ENCODE assay signal across 31 cellular contexts in the genomic region with DNA sequence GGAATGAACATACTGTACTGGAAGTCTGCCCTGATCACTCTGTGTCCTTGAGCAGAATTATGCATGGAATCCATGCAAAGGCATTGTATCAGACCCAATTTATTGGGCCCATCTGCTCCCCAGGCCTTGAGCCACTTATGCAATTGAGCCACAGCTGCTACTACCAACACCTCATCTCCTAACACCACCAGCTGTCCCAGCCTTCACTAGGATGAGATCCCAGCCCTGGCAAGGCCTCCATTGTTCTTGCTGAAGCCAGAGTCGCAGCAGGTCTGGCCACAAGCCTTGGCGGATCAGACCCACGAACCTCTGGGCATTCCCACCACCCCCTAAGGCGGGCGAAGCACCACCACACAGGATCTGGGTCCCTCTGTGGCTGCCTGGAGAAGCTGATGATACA. TPM values are rescaled to one million over a fixed set of nuclear protein-coding genes. Genes with fewer than 3 reads are reported as not detected.
DNase-seq lines count a peak whose midpoint lies in the region; ATAC-seq and TF ChIP-seq lines count a peak whose summit lies in the region.
"Had no signal": no experiment of that assay in that cellular context is flagged by ENCODE, and none has a peak within 500 bp of the region (broad histone marks: within the 10 kb centered on the region; RNA-seq: fewer than 3 reads in every experiment).

No MANE protein-coding gene starts in this region.

- H3K36me3 Mint-ChIP-seq in GM23338 (ENCODE audit: low read depth): no peaks in the 10 kb centered on the region
- H3K36me3 Mint-ChIP-seq in glutamatergic neuron (ENCODE audit: unreplicated experiment): no peaks in the 10 kb centered on the region
- H3K36me3 Mint-ChIP-seq: activated naive CD4-positive, alpha-beta T cell treated with anti-CD3 and anti-CD28 coated beads, Interleukin-2, amount 50 U/mL, for 24 hours; naive B cell; stimulated activated effector memory CD8-positive, alpha-beta T cell treated with anti-CD3 and anti-CD28 coated beads, Interleukin-12 subunit alpha, Interleukin-12 subunit beta, amount 100 ng/mL, for 72 hours; type B pancreatic cell had no signal

- no peak overlapping the region for H3K27ac Mint-ChIP-seq in GM23338
- no peak overlapping the region for H3K27ac Mint-ChIP-seq in glutamatergic neuron (ENCODE audit: unreplicated experiment)
- H3K27ac Mint-ChIP-seq: activated B cell treated with CpG ODN at 0.5 μM for 24 hours; activated naive CD4-positive, alpha-beta T cell treated with anti-CD3 and anti-CD28 coated beads, Interleukin-2, amount 50 U/mL, for 24 hours; activated T-cell treated with anti-CD3 and anti-CD28 coated beads, Interleukin-2, amount 50 U/mL, for 72 hours; naive B cell; stimulated activated effector memory CD8-positive, alpha-beta T cell treated with anti-CD3 and anti-CD28 coated beads, Interleukin-12 subunit alpha, Interleukin-12 subunit beta, amount 100 ng/mL, for 72 hours; type B pancreatic cell had no signal

- no peak overlapping the region for H3K4me2 ChIP-seq in GM23338
- H3K4me2 ChIP-seq: hepatocyte had no signal

- H3K4me3 Mint-ChIP-seq in GM23338 (no peak overlapping the region), glutamatergic neuron (ENCODE audit: unreplicated experiment) (no peak overlapping the region)
- H3K4me3 Mint-ChIP-seq: activated B cell treated with CpG ODN at 0.5 μM for 24 hours; activated naive CD4-positive, alpha-beta T cell treated with anti-CD3 and anti-CD28 coated beads, Interleukin-2, amount 50 U/mL, for 24 hours; activated T-cell treated with anti-CD3 and anti-CD28 coated beads, Interleukin-2, amount 50 U/mL, for 72 hours; naive B cell; stimulated activated effector memory CD8-positive, alpha-beta T cell treated with anti-CD3 and anti-CD28 coated beads, Interleukin-12 subunit alpha, Interleukin-12 subunit beta, amount 100 ng/mL, for 72 hours; type B pancreatic cell had no signal

- H3K9me2 ChIP-seq in GM23338 (ENCODE audit: insufficient read depth): no peaks in the 10 kb centered on the region

- no peaks in the 10 kb centered on the region for H3F3A ChIP-seq in GM23338 (replicated peaks; ENCODE audit: low read depth)

- no peaks in the 10 kb centered on the region for H3K36me3 ChIP-seq in GM23338 (ENCODE audit: insufficient read depth)

- H3K27me3 Mint-ChIP-seq in GM23338 (ENCODE audit: insufficient read depth, low read depth, poor library complexity) (peaks cover 4% of the 10 kb centered on the region), glutamatergic neuron (ENCODE audit: unreplicated experiment) (no peaks in the 10 kb centered on the region)
- H3K27me3 Mint-ChIP-seq: activated naive CD4-positive, alpha-beta T cell treated with anti-CD3 and anti-CD28 coated beads, Interleukin-2, amount 50 U/mL, for 24 hours had no signal

- H3K4me3 ChIP-seq in GM23338: no peak overlapping the region
- H3K4me3 ChIP-seq: hepatocyte had no signal

- no peak overlapping the region for H3K27ac ChIP-seq in GM23338 (ENCODE audit: low read depth)
- H3K27ac ChIP-seq: hepatocyte had no signal

- H3K9me3 Mint-ChIP-seq in GM23338: no peaks in the 10 kb centered on the region
- H3K9me3 Mint-ChIP-seq in glutamatergic neuron (ENCODE audit: unreplicated experiment): no peaks in the 10 kb centered on the region
- H3K9me3 Mint-ChIP-seq: activated naive CD4-positive, alpha-beta T cell treated with anti-CD3 and anti-CD28 coated beads, Interleukin-2, amount 50 U/mL, for 24 hours; activated T-cell treated with anti-CD3 and anti-CD28 coated beads, Interleukin-2, amount 50 U/mL, for 72 hours; stimulated activated effector memory CD8-positive, alpha-beta T cell treated with anti-CD3 and anti-CD28 coated beads, Interleukin-12 subunit alpha, Interleukin-12 subunit beta, amount 100 ng/mL, for 72 hours; type B pancreatic cell had no signal

- H4K20me1 ChIP-seq in GM23338 (replicated peaks; ENCODE audit: insufficient read depth): no peaks in the 10 kb centered on the region

- H3K27me3 ChIP-seq in GM23338 (ENCODE audit: insufficient read depth): no peaks in the 10 kb centered on the region
- H3K27me3 ChIP-seq: hepatocyte had no signal

- peaks cover 23% of the 10 kb centered on the region for H3K4me1 ChIP-seq in GM23338 (ENCODE audit: insufficient read depth)

- peak overlapping the region; percentile 39; the same call in 1 of the 2 replicates for H2AFZ ChIP-seq in GM23338
- H2AFZ ChIP-seq: hepatocyte had no signal

- DNase-seq in GM23338 (ENCODE audit: low spot score): no peak
- DNase-seq in NCI-H82 (lab: John Stamatoyannopoulos, UW): peak; percentile 94
- peak; percentile 17 for DNase-seq in glutamatergic neuron
- DNase-seq in retina: peak; percentile 29
- no peak for DNase-seq in activated naive CD4-positive, alpha-beta T cell treated with Interleukin-2 at 50 U/mL for 16 hours
- DNase-seq in activated effector memory CD4-positive, alpha-beta T cell treated with Interleukin-2 at 50 U/mL for 16 hours: no peak
- DNase-seq: ACHN; activated B cell treated with CpG ODN at 0.5 μM for 24 hours; activated CD4-positive, alpha-beta T cell treated with anti-CD3 and anti-CD28 coated beads, Interleukin-2, amount 50 U/mL, for 4 hours; activated T-cell treated with anti-CD3 and anti-CD28 coated beads, Interleukin-2, amount 50 U/mL, for 72 hours; cortex of kidney; DMS53; foreskin melanocyte; mesendoderm; naive B cell; NCI-H1092 treated with DMSO at 0.1 percent for 48 hours; NCI-H2029; NCI-H345; occipital lobe; PC-3; stimulated activated CD4-positive, alpha-beta T cell treated with anti-CD3 and anti-CD28 coated beads, Interleukin-4, amount 100 ng/mL, for 1 hour; T-helper 9 cell had no signal

- H3K4me1 Mint-ChIP-seq in GM23338 (peaks cover 30% of the 10 kb centered on the region), glutamatergic neuron (ENCODE audit: low read depth, unreplicated experiment) (peaks cover 8% of the 10 kb centered on the region)
- H3K4me1 Mint-ChIP-seq: activated B cell treated with CpG ODN at 0.5 μM for 24 hours; activated naive CD4-positive, alpha-beta T cell treated with anti-CD3 and anti-CD28 coated beads, Interleukin-2, amount 50 U/mL, for 24 hours; naive B cell; stimulated activated effector memory CD8-positive, alpha-beta T cell treated with anti-CD3 and anti-CD28 coated beads, Interleukin-12 subunit alpha, Interleukin-12 subunit beta, amount 100 ng/mL, for 72 hours had no signal

- no peak for ATAC-seq in GM23338
- ATAC-seq in HG03039 (IDR thresholded peaks at IDR 0.05; ENCODE audit: unreplicated experiment): no peak
- ATAC-seq in GM21381 (IDR thresholded peaks at IDR 0.05; ENCODE audit: unreplicated experiment): no peak
- ATAC-seq: activated T-cell treated with anti-CD3 and anti-CD28 coated beads, Interleukin-2, amount 50 U/mL, for 72 hours; esophagus mucosa; PC-3; stimulated activated effector memory CD8-positive, alpha-beta T cell treated with anti-CD3 and anti-CD28 coated beads, Interleukin-12 subunit alpha, Interleukin-12 subunit beta, amount 100 ng/mL, for 72 hours had no signal

- TF ChIP-seq CTCF in GM23338 (conservative IDR thresholded peaks at IDR 0.05; ENCODE audit: low read depth in 2 of 2) (no peak), glutamatergic neuron (IDR thresholded peaks at IDR 0.05; ENCODE audit: partially characterized antibody, unreplicated experiment) (no peak)

- no peaks in the 10 kb centered on the region for H3K79me2 ChIP-seq in GM23338 (replicated peaks; ENCODE audit: insufficient read depth)
- H3K79me2 ChIP-seq: hepatocyte had no signal

TF ChIP-seq in GM23338, 12 proteins besides CTCF, POLR2A, EP300 and RAD21 (continues in another document):
- TF ChIP-seq CREB1 (CRISPR knock-in tag; IDR thresholded peaks at IDR 0.05; ENCODE audit: low read depth) (no peak), NANOG (IDR thresholded peaks at IDR 0.05; ENCODE audit: borderline replicate concordance) (no peak), ZNF114 (CRISPR knock-in tag; IDR thresholded peaks at IDR 0.05) (no peak), ZNF331 (CRISPR knock-in tag; IDR thresholded peaks at IDR 0.05; ENCODE audit: low read depth) (no peak)
- TF ChIP-seq, protein P1, sequence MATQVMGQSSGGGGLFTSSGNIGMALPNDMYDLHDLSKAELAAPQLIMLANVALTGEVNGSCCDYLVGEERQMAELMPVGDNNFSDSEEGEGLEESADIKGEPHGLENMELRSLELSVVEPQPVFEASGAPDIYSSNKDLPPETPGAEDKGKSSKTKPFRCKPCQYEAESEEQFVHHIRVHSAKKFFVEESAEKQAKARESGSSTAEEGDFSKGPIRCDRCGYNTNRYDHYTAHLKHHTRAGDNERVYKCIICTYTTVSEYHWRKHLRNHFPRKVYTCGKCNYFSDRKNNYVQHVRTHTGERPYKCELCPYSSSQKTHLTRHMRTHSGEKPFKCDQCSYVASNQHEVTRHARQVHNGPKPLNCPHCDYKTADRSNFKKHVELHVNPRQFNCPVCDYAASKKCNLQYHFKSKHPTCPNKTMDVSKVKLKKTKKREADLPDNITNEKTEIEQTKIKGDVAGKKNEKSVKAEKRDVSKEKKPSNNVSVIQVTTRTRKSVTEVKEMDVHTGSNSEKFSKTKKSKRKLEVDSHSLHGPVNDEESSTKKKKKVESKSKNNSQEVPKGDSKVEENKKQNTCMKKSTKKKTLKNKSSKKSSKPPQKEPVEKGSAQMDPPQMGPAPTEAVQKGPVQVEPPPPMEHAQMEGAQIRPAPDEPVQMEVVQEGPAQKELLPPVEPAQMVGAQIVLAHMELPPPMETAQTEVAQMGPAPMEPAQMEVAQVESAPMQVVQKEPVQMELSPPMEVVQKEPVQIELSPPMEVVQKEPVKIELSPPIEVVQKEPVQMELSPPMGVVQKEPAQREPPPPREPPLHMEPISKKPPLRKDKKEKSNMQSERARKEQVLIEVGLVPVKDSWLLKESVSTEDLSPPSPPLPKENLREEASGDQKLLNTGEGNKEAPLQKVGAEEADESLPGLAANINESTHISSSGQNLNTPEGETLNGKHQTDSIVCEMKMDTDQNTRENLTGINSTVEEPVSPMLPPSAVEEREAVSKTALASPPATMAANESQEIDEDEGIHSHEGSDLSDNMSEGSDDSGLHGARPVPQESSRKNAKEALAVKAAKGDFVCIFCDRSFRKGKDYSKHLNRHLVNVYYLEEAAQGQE (IDR thresholded peaks at IDR 0.05; ENCODE audit: unreplicated experiment): no peak

RNA-seq across cellular contexts. Expression of a gene that starts 9.2 kb away (rescaled TPM):
- 0.14 TPM in 1 of 2 replicates, not detected in the other for total RNA-seq in GM23338 (2014; rRNA removed; shearing (Covaris generic))
- polyA plus RNA-seq in GM23338 (2016; fragmentation: Nextera tagmentation; extraction: Ambion mirVana): 1.4 and 2.0 TPM in 2 replicates
- 0.47 TPM for total RNA-seq in glutamatergic neuron (ENCODE audit: unreplicated experiment)
- total RNA-seq: activated B cell treated with CpG ODN at 0.5 μM for 24 hours, esophagus mucosa, hepatocyte, HT-29 had no signal
- polyA plus RNA-seq: BJ had no signal

RNA-seq across cellular contexts. Expression of a gene that starts 9.6 kb away (rescaled TPM):
- 7.5 and 9.1 TPM in 2 replicates for total RNA-seq in GM23338 (2014; rRNA removed; shearing (Covaris generic))
- polyA plus RNA-seq in GM23338 (2016; fragmentation: Nextera tagmentation; extraction: Ambion mirVana): 10.0 and 10.2 TPM in 2 replicates
- 41.5 TPM for total RNA-seq in glutamatergic neuron (ENCODE audit: unreplicated experiment)

Comparison
In these comparisons a context has a peak if more than half of its experiments do, and no peak if none do; other contexts are left out.
1. DNase-seq: peak in NCI-H82 (single experiment), glutamatergic neuron (single experiment) and retina (single experiment); none in GM23338 (single experiment), activated naive CD4-positive, alpha-beta T cell treated with Interleukin-2 at 50 U/mL for 16 hours (single experiment) and activated effector memory CD4-positive, alpha-beta T cell treated with Interleukin-2 at 50 U/mL for 16 hours (single experiment).